ENCODE assay signal across 38 cellular contexts in the genomic region with DNA sequence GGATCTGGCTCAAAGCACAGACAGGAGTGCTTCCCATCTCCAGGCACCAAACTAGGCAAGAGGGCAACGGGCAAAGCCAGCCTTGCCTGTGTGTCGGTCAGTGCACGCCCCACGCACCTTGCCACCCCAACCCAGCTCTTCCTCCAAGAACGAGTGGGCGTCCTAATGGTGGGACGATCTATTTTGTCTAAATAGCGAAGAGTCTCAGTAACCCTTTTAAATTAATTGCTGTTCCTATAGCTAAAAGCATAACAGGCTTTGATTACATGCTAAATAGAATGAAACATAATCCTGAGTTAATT. TPM values are rescaled to one million over a fixed set of nuclear protein-coding genes. Genes with fewer than 3 reads are reported as not detected.
"Had no signal": no experiment of that assay in that cellular context is flagged by ENCODE, and none has a peak within 500 bp of the region (broad histone marks: within the 10 kb centered on the region; RNA-seq: fewer than 3 reads in every experiment).

No MANE protein-coding gene starts in this region.

- H3K27ac Mint-ChIP-seq: activated CD4-positive, alpha-beta T cell treated with anti-CD3 and anti-CD28 coated beads, Interleukin-2, amount 10 ng/mL, durations not matched to agents 24 days and 14 days; activated CD8-positive, alpha-beta T cell treated with anti-CD3 and anti-CD28 coated beads for 36 hours; activated naive CD8-positive, alpha-beta T cell treated with anti-CD3 and anti-CD28 coated beads for 36 hours; activated T-cell treated with anti-CD3 and anti-CD28 coated beads, Interleukin-2, amount 50 U/mL, for 72 hours; activated T-helper 2 cell treated with anti-CD3 and anti-CD28 coated beads, Interferon-gamma antibody, Interleukin-2, Interleukin-4, amounts not matched to agents 10 μg/mL and 5 μg/mL and 100 μg/mL, durations not matched to agents 14 hours and 24 hours and 36 hours had no signal

- H3K27ac ChIP-seq: brain microvascular endothelial cell, Peyer's patch, WERI-Rb-1 had no signal

- DNase-seq: activated CD4-positive, alpha-beta T cell treated with anti-CD3 and anti-CD28 coated beads, Interleukin-2, amount 10 ng/mL, durations not matched to agents 24 days and 14 days; activated CD4-positive, alpha-beta T cell treated with anti-CD3 and anti-CD28 coated beads, Interleukin-2, amount 50 U/mL, for 4 hours; activated CD4-positive, CD25-positive, alpha-beta regulatory T cell; activated CD8-positive, alpha-beta T cell treated with anti-CD3 and anti-CD28 coated beads for 36 hours; activated naive CD4-positive, alpha-beta T cell; activated naive CD4-positive, alpha-beta T cell treated with anti-CD3 and anti-CD28 coated beads, Interleukin-2, amount 50 U/mL, for 16 hours; activated naive CD8-positive, alpha-beta T cell treated with anti-CD3 and anti-CD28 coated beads for 36 hours; activated T-cell treated with anti-CD3 and anti-CD28 coated beads, Interleukin-2, amount 50 U/mL, for 1 hour; activated T-cell treated with anti-CD3 and anti-CD28 coated beads, Interleukin-2, amount 50 U/mL, for 72 hours; amniotic stem cell; aorta; brain microvascular endothelial cell; central memory CD4-positive, alpha-beta T cell; NCI-H1092 treated with DMSO at 0.1 percent for 48 hours; NCI-H1417; NCI-H146; NCI-H187; NCI-H2029 treated with DMSO at 0.1 percent for 48 hours; NCI-H2107; NCI-H2171; NCI-H510A; NCI-H526; NCI-H748 treated with DMSO at 0.1 percent for 48 hours; NK-92 treated with Interleukin-12 subunit alpha and Interleukin-12 subunit beta, amount 100 ng/mL, for 24 hours; PC-3; Peyer's patch; RPMI8226; SIG-M5; T-helper 1 cell; T-helper 2 cell; T-helper 9 cell; WERI-Rb-1 had no signal

- H3K4me3 Mint-ChIP-seq: activated CD4-positive, alpha-beta T cell treated with anti-CD3 and anti-CD28 coated beads, Interleukin-2, amount 10 ng/mL, durations not matched to agents 24 days and 14 days; activated CD8-positive, alpha-beta T cell treated with anti-CD3 and anti-CD28 coated beads for 36 hours; activated naive CD8-positive, alpha-beta T cell treated with anti-CD3 and anti-CD28 coated beads for 36 hours; activated T-cell treated with anti-CD3 and anti-CD28 coated beads, Interleukin-2, amount 50 U/mL, for 72 hours had no signal

- FAIRE-seq: K562 had no signal

- ATAC-seq: activated CD8-positive, alpha-beta T cell treated with anti-CD3 and anti-CD28 coated beads for 36 hours; activated T-cell treated with anti-CD3 and anti-CD28 coated beads, Interleukin-2, amount 50 U/mL, for 72 hours; K562; PC-3; Right ventricle myocardium inferior; SK-N-SH treated with all-trans-retinoic acid at 6 μM for 48 hours had no signal

- H3K36me3 ChIP-seq: brain microvascular endothelial cell, Peyer's patch, WERI-Rb-1 had no signal

- H3K4me3 ChIP-seq: K562, Peyer's patch had no signal

- H3K9me3 ChIP-seq: Peyer's patch had no signal

- H3K36me3 Mint-ChIP-seq: activated naive CD8-positive, alpha-beta T cell treated with anti-CD3 and anti-CD28 coated beads for 36 hours had no signal

- H3K9me3 Mint-ChIP-seq: activated CD4-positive, alpha-beta T cell treated with anti-CD3 and anti-CD28 coated beads, Interleukin-2, amount 10 ng/mL, durations not matched to agents 24 days and 14 days; activated CD8-positive, alpha-beta T cell treated with anti-CD3 and anti-CD28 coated beads for 36 hours; activated naive CD8-positive, alpha-beta T cell treated with anti-CD3 and anti-CD28 coated beads for 36 hours; activated T-cell treated with anti-CD3 and anti-CD28 coated beads, Interleukin-2, amount 50 U/mL, for 72 hours; activated T-helper 2 cell treated with anti-CD3 and anti-CD28 coated beads, Interferon-gamma antibody, Interleukin-2, Interleukin-4, amounts not matched to agents 10 μg/mL and 5 μg/mL and 100 μg/mL, durations not matched to agents 14 hours and 24 hours and 36 hours had no signal

RNA-seq across cellular contexts. Expression of gene EN2, which starts 12.2 kb away (rescaled TPM):
- total RNA-seq: activated CD4-positive, alpha-beta T cell treated with anti-CD3 and anti-CD28 coated beads, Interleukin-2, amount 10 ng/mL, durations not matched to agents 24 days and 14 days; activated CD8-positive, alpha-beta memory T cell treated with anti-CD3 and anti-CD28 coated beads for 36 hours; activated CD8-positive, alpha-beta T cell treated with anti-CD3 and anti-CD28 coated beads for 36 hours; activated naive CD8-positive, alpha-beta T cell treated with anti-CD3 and anti-CD28 coated beads for 36 hours; activated T-cell treated with anti-CD3 and anti-CD28 coated beads, Interleukin-2, amount 50 U/mL, for 72 hours; activated T-helper 2 cell treated with anti-CD3 and anti-CD28 coated beads, Interferon-gamma antibody, Interleukin-2, Interleukin-4, amounts not matched to agents 10 μg/mL and 5 μg/mL and 100 μg/mL, durations not matched to agents 14 hours and 24 hours and 36 hours; aorta; M059J; Peyer's patch had no signal
- polyA plus RNA-seq: aorta had no signal
